ENCODE assay signal across 8 cellular contexts in genomic region chr11:65662247-65662801, GRCh38. TPM values are rescaled to one million over a fixed set of nuclear protein-coding genes. Genes with fewer than 3 reads are reported as not detected.
DNase-seq lines count a peak whose midpoint lies in the region; ATAC-seq and TF ChIP-seq lines count a peak whose summit lies in the region.

No MANE protein-coding gene starts in this region.

- H3K79me1 ChIP-seq in H9 (ENCODE audit: insufficient read depth, low read depth, low read length, poor library complexity, severe bottlenecking) = peaks cover 3% of the 10 kb centered on the region

- peak overlapping the region; percentile 54 for H3K4me3 ChIP-seq in BJ (ENCODE audit: low read depth, low read length)
- H3K4me3 ChIP-seq in subcutaneous abdominal adipose tissue (ENCODE audit: low read depth in 1 of 5, low read length in 5 of 5) = peak overlapping the region; percentile 74 to 97 (median 85)

- no peak overlapping the region for H2AFZ ChIP-seq in H9 (ENCODE audit: low read length)

- H3K4me1 ChIP-seq in H9 (ENCODE audit: insufficient read depth, low read length) (no peaks in the 10 kb centered on the region), subcutaneous abdominal adipose tissue (ENCODE audit: control insufficient read depth in 5 of 5, insufficient read depth in 5 of 5, low read length in 5 of 5) (peaks cover 8 to 37% (median 24%) of the 10 kb centered on the region in 5 donors)

- no peak overlapping the region for H4K5ac ChIP-seq in H9 (ENCODE audit: insufficient read length, low read depth, low read length)

- H3K27me3 ChIP-seq in BJ (ENCODE audit: control insufficient read depth, insufficient read depth, low read length) = no peaks in the 10 kb centered on the region
- no peaks in the 10 kb centered on the region for H3K27me3 ChIP-seq in H9 (ENCODE audit: insufficient read depth, low read length)
- peaks cover 0 to 3% (median 0%) of the 10 kb centered on the region in 5 donors for H3K27me3 ChIP-seq in subcutaneous abdominal adipose tissue (ENCODE audit: control insufficient read depth in 5 of 5, insufficient read depth in 4 of 5, low read length in 5 of 5)

- no peak overlapping the region for H3K23ac ChIP-seq in H9 (ENCODE audit: insufficient read length, low read depth, low read length)

- H2BK12ac ChIP-seq in H9 (ENCODE audit: insufficient read length, low read depth, low read length) = no peak overlapping the region

- H2AK5ac ChIP-seq in H9 (ENCODE audit: insufficient read length, low read length) = no peak overlapping the region

- peak overlapping the region; percentile 88 for H3K4me2 ChIP-seq in H9 (ENCODE audit: insufficient read depth, insufficient read length, low read length)

- peak overlapping the region; percentile 27 for H3K18ac ChIP-seq in H9 (ENCODE audit: insufficient read length, low read depth, low read length)

- no peak overlapping the region for H2BK5ac ChIP-seq in H9 (ENCODE audit: insufficient read length, low read length)

- POLR2A ChIA-PET in BJ (lab: Charles Lee) = interaction anchor here (0.6 to 1.4 kb wide), 2 partner anchors 170 to 228 kb away, joined by 3 to 7 read pairs; partner anchors contain the start of gene CCDC85B

- H3K27ac ChIP-seq in H9 (ENCODE audit: insufficient read length, low read depth, low read length) (no peak overlapping the region), subcutaneous abdominal adipose tissue (ENCODE audit: low read depth, low read length) (peak overlapping the region; percentile 100)

- H3K36me3 ChIP-seq in BJ (ENCODE audit: control insufficient read depth, insufficient read depth, low read length) (peaks cover 35% of the 10 kb centered on the region), subcutaneous abdominal adipose tissue (ENCODE audit: control insufficient read depth in 5 of 5, insufficient read depth in 5 of 5, low read length in 5 of 5) (peaks cover 0 to 43% (median 40%) of the 10 kb centered on the region in 5 donors)

- no peak overlapping the region for H3K4ac ChIP-seq in H9 (ENCODE audit: low read depth, low read length)

- H2BK15ac ChIP-seq in H9 (ENCODE audit: low read depth, low read length) = no peak overlapping the region

- peaks cover 4 to 6% of the 10 kb centered on the region in 2 experiments for H3K4me1 Mint-ChIP-seq in H9
- H3K4me1 Mint-ChIP-seq in activated T-helper 17 cell treated with anti-CD3 and anti-CD28 coated beads, Interleukin-2, amount 50 U/mL, for 72 hours = peaks cover 25% of the 10 kb centered on the region
- peaks cover 34 to 50% of the 10 kb centered on the region in 2 donors for H3K4me1 Mint-ChIP-seq in immature natural killer cell

- no peak overlapping the region for H3T11ph ChIP-seq in H9 (ENCODE audit: low read length)

- H3K4me3 Mint-ChIP-seq in H9 (peak overlapping the region; percentile 81 to 89), immature natural killer cell (peak overlapping the region; percentile 76 to 85 (median 81))
- peak overlapping the region; percentile 81 for H3K4me3 Mint-ChIP-seq in activated T-helper 17 cell treated with anti-CD3 and anti-CD28 coated beads, Interleukin-2, amount 50 U/mL, for 72 hours

- H4K91ac ChIP-seq in H9 (ENCODE audit: insufficient read length, low read depth, low read length) = no peak overlapping the region

- no peaks in the 10 kb centered on the region for H3K79me2 ChIP-seq in H9 (ENCODE audit: insufficient read depth, low read length)

- H4K8ac ChIP-seq in H9 (replicated peaks; ENCODE audit: insufficient read length, low read depth, low read length) = no peak overlapping the region

- H3K36me3 Mint-ChIP-seq in H9 (ENCODE audit: insufficient read depth in 1 of 3, low read depth in 3 of 3) (peaks cover 25 to 40% (median 37%) of the 10 kb centered on the region in 3 experiments; a peak in 6 of 7 replicates), immature natural killer cell (peaks cover 12 to 27% (median 14%) of the 10 kb centered on the region in 3 donors)
- H3K36me3 Mint-ChIP-seq in activated T-helper 17 cell treated with anti-CD3 and anti-CD28 coated beads, Interleukin-2, amount 50 U/mL, for 72 hours (ENCODE audit: low read depth) = peaks cover 50% of the 10 kb centered on the region

- no peak overlapping the region for H2BK120ac ChIP-seq in H9 (ENCODE audit: low read depth, low read length, poor library complexity, severe bottlenecking)

- H3K9me3 ChIP-seq in H9 (ENCODE audit: control insufficient read depth, low read depth, low read length) = no peaks in the 10 kb centered on the region
- no peaks in the 10 kb centered on the region for H3K9me3 ChIP-seq in subcutaneous abdominal adipose tissue (ENCODE audit: control insufficient read depth in 5 of 5, low read length in 5 of 5)

- no peak overlapping the region for H3K56ac ChIP-seq in H9 (ENCODE audit: insufficient read length, low read depth, low read length)

- H3K27ac Mint-ChIP-seq in H9 (peak overlapping the region in 2 of 3 experiments; percentile 64 to 80; a peak in 3 of 7 replicates), immature natural killer cell (peak overlapping the region; percentile 74 to 94 (median 86))
- peak overlapping the region; percentile 83 for H3K27ac Mint-ChIP-seq in activated T-helper 17 cell treated with anti-CD3 and anti-CD28 coated beads, Interleukin-2, amount 50 U/mL, for 72 hours

- peaks cover 13% of the 10 kb centered on the region for H3K23me2 ChIP-seq in H9 (ENCODE audit: insufficient read length, low read depth, low read length, poor library complexity, severe bottlenecking)

- H3K14ac ChIP-seq in H9 (ENCODE audit: insufficient read depth, low read length) = no peak overlapping the region; the same call in 1 of the 2 replicates

- H2BK20ac ChIP-seq in H9 (ENCODE audit: low read depth, low read length, poor library complexity, severe bottlenecking) = no peak overlapping the region

- WGBS in H9 (ENCODE audit: extremely low coverage, insufficient read length, low lambda C conversion rate) = no CpG with 5 or more reads among the region's 29 CpGs

- H3K9me3 Mint-ChIP-seq in H9 = no peaks in the 10 kb centered on the region
- H3K9me3 Mint-ChIP-seq in activated T-helper 17 cell treated with anti-CD3 and anti-CD28 coated beads, Interleukin-2, amount 50 U/mL, for 72 hours = no peaks in the 10 kb centered on the region
- peaks cover 0 to 2% (median 0%) of the 10 kb centered on the region in 6 donors for H3K9me3 Mint-ChIP-seq in immature natural killer cell

- CTCF ChIA-PET in BJ (lab: Yijun Ruan, JAX) = interaction anchor here (1.2 to 2.0 kb wide), 3 partner anchors 9 to 58 kb away, joined by 3 to 6 read pairs (median 5); partner anchors contain the start of genes KAT5 and RNASEH2C

- H4K20me1 ChIP-seq in H9 (ENCODE audit: control insufficient read depth, insufficient read depth, insufficient read length) = no peaks in the 10 kb centered on the region

- DNase-seq in BJ (ENCODE audit: low read depth) (no peak), H9 (no peak), immature natural killer cell (peak in 2 of 3 donors; percentile 2 to 4), SIG-M5 treated with dmso at 0.1 percent for 504 hours (lab: John Stamatoyannopoulos, UW; ENCODE audit: unreplicated experiment) (no peak), foreskin melanocyte (no peak)

- no peaks in the 10 kb centered on the region for H3K27me3 Mint-ChIP-seq in H9 (ENCODE audit: low read depth)
- no peaks in the 10 kb centered on the region for H3K27me3 Mint-ChIP-seq in activated T-helper 17 cell treated with anti-CD3 and anti-CD28 coated beads, Interleukin-2, amount 50 U/mL, for 72 hours
- peaks cover 14 to 19% (median 19%) of the 10 kb centered on the region in 3 donors for H3K27me3 Mint-ChIP-seq in immature natural killer cell (ENCODE audit: low read depth in 3 of 3)

- no peak for TF ChIP-seq CTCF in BJ (IDR thresholded peaks at IDR 0.05; ENCODE audit: insufficient read depth, low read depth, low read length)
- TF ChIP-seq CTCF in H9 (conservative IDR thresholded peaks at IDR 0.05) = no peak

- ATAC-seq in activated T-helper 17 cell treated with anti-CD3 and anti-CD28 coated beads, Interleukin-2, amount 50 U/mL, for 72 hours (replicated peaks) = peak; percentile 36
- ATAC-seq in HG02571 (IDR thresholded peaks at IDR 0.05; ENCODE audit: unreplicated experiment) = no peak

- peak overlapping the region; percentile 61 for H3K9ac ChIP-seq in H9 (ENCODE audit: extremely low read depth, insufficient read length, low read length)
- peak overlapping the region; percentile 75 to 97 (median 86) for H3K9ac ChIP-seq in subcutaneous abdominal adipose tissue (ENCODE audit: low read length in 5 of 5)

RNA-seq across cellular contexts. Expression of gene RELA, which starts 0.4 kb away (rescaled TPM):
- 27.6 and 46.2 TPM in 2 replicates for polyA plus RNA-seq in BJ (2011; rRNA removed)
- 31.1 and 36.4 TPM in 2 replicates for polyA minus RNA-seq in BJ (2011; rRNA and poly(A)+ RNA removed)
- total RNA-seq in H9 (2021) = 43.3 and 48.8 TPM in 2 replicates
- 100 to 1,000 TPM in 1 of 2 donors, 10 to 100 TPM in 1; 82.5 to 150 TPM for total RNA-seq in activated T-helper 17 cell treated with anti-CD3 and anti-CD28 coated beads, Interleukin-2, amount 50 U/mL, for 72 hours
- polyA plus RNA-seq in immature natural killer cell = 10 to 100 TPM; 38.5 to 88.4 (median 41.8) TPM

RNA-seq across cellular contexts. Expression of gene SIPA1, which starts 24.4 kb away (rescaled TPM):
- polyA plus RNA-seq in BJ (2011; rRNA removed) (13.4 and 21.6 TPM in 2 replicates), immature natural killer cell (100 to 1,000 TPM; 166 to 430 (median 222) TPM)
- 19.5 and 34.3 TPM in 2 replicates for polyA minus RNA-seq in BJ (2011; rRNA and poly(A)+ RNA removed)
- 32.0 and 37.4 TPM in 2 replicates for total RNA-seq in H9 (2021)
- total RNA-seq in activated T-helper 17 cell treated with anti-CD3 and anti-CD28 coated beads, Interleukin-2, amount 50 U/mL, for 72 hours = 100 to 1,000 TPM; 135 to 144 TPM

RNA-seq across cellular contexts. Expression of gene PCNX3, which starts 46.7 kb away (rescaled TPM):
- polyA plus RNA-seq in BJ (2011; rRNA removed) (9.8 and 19.7 TPM in 2 replicates), immature natural killer cell (10 to 100 TPM in 1 of 3 donors, under 1 TPM in 2; 0.14 to 11.7 (median 0.89) TPM)
- polyA minus RNA-seq in BJ (2011; rRNA and poly(A)+ RNA removed) = 25.0 and 25.7 TPM in 2 replicates
- 48.3 and 50.5 TPM in 2 replicates for total RNA-seq in H9 (2021)
- 10 to 100 TPM; 20.8 to 39.1 TPM for total RNA-seq in activated T-helper 17 cell treated with anti-CD3 and anti-CD28 coated beads, Interleukin-2, amount 50 U/mL, for 72 hours

RNA-seq across cellular contexts. Expression of gene MAP3K11, which starts 48.3 kb away (rescaled TPM):
- polyA plus RNA-seq in BJ (2011; rRNA removed) = 11.7 and 18.1 TPM in 2 replicates
- polyA minus RNA-seq in BJ (2011; rRNA and poly(A)+ RNA removed) = 14.3 and 18.0 TPM in 2 replicates
- 57.9 and 61.1 TPM in 2 replicates for total RNA-seq in H9 (2021)
- 10 to 100 TPM; 64.9 to 83.2 TPM for total RNA-seq in activated T-helper 17 cell treated with anti-CD3 and anti-CD28 coated beads, Interleukin-2, amount 50 U/mL, for 72 hours
- polyA plus RNA-seq in immature natural killer cell = 10 to 100 TPM; 11.1 to 29.5 (median 12.3) TPM

RNA-seq across cellular contexts. Expression of gene KAT5, which starts 49.7 kb away (rescaled TPM):
- polyA plus RNA-seq in BJ (2011; rRNA removed) (31.4 and 50.9 TPM in 2 replicates), immature natural killer cell (10 to 100 TPM; 41.8 to 49.4 (median 47.7) TPM)
- 44.4 and 54.7 TPM in 2 replicates for polyA minus RNA-seq in BJ (2011; rRNA and poly(A)+ RNA removed)
- 56.7 and 57.4 TPM in 2 replicates for total RNA-seq in H9 (2021)
- 10 to 100 TPM; 75.6 to 88.8 TPM for total RNA-seq in activated T-helper 17 cell treated with anti-CD3 and anti-CD28 coated beads, Interleukin-2, amount 50 U/mL, for 72 hours

Comparison
In these comparisons a context has a peak if more than half of its experiments do, and no peak if none do; other contexts are left out.
1. DNase-seq: peak in immature natural killer cell (2 of 3); none in BJ (single experiment), H9 (single experiment), SIG-M5 treated with dmso at 0.1 percent for 504 hours (single experiment) and foreskin melanocyte (single experiment).
2. Peak in every context shown above with its lines, with median percentiles within 50 percentile points of each other: H3K27ac Mint-ChIP-seq and H3K4me3 Mint-ChIP-seq.